Comparison of ENCODE assay signal across 16 cellular contexts in genomic region chrX:11431833-11432232, GRCh38.
"Had no signal": no experiment of that assay in that cellular context is flagged by ENCODE, and none has a peak within 500 bp of the region (broad histone marks: within the 10 kb centered on the region; RNA-seq: fewer than 3 reads in every experiment).

No MANE protein-coding gene starts in this region.

- H3K9me3 ChIP-seq: ascending aorta, gastroesophageal sphincter, thoracic aorta, uterus had no signal

- H3K36me3 ChIP-seq: ascending aorta, gastroesophageal sphincter, thoracic aorta, uterus had no signal

- H3K27ac ChIP-seq: ascending aorta, parathyroid adenoma, thoracic aorta, uterus had no signal

- H3K4me3 ChIP-seq: ascending aorta, gastroesophageal sphincter, lung, thoracic aorta, uterus had no signal

- FAIRE-seq: bronchial epithelial cell, islet of Langerhans had no signal

- H3K27me3 ChIP-seq: ascending aorta, gastroesophageal sphincter, uterus had no signal

- DNase-seq: activated CD4-positive, alpha-beta T cell treated with anti-CD3 and anti-CD28 coated beads, Interleukin-2, amount 50 U/mL, for 1 hour; activated CD8-positive, alpha-beta memory T cell treated with anti-CD3 and anti-CD28 coated beads for 24 hours; activated naive CD4-positive, alpha-beta T cell; activated T-cell treated with anti-CD3 and anti-CD28 coated beads for 4 hours; dermis blood vessel endothelial cell; effector memory CD8-positive, alpha-beta T cell; left colon; naive B cell; uterus had no signal

- H3K4me1 ChIP-seq: ascending aorta, parathyroid adenoma, uterus had no signal

- H3K9ac ChIP-seq: parathyroid adenoma had no signal
